In the genomic region with DNA sequence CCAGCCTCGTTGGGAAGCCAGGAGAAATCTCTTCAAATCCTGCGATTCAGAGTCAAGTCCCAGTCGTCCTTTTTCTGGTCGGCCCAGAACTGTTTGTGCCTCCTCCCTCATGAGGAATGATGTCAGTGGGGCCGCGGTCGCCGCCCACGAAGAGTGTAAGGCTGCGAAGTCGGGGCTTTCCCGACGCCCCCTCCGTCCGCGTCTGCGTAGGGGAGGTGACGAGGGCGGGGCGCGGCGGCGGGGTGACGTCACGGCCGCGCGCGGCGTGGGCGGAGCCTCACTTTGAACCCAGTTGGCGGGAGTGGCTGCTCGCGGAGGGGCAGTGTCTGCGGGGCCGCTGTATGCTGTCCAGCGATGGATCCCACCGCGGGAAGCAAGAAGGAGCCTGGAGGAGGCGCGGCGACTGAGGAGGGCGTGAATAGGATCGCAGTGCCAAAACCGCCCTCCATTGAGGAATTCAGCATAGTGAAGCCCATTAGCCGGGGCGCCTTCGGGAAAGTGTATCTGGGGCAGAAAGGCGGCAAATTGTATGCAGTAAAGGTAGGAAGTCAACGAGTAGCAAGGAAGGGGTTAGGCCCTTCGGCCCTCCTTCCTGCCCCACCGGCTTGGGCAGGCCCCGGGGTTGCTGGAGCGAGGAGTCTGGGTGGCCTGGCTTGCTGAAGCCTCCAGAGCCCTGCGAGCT, we compare ENCODE assay signal across 9 cellular contexts. TPM values are rescaled to one million over a fixed set of nuclear protein-coding genes. Genes with fewer than 3 reads are reported as not detected.
DNase-seq lines count a peak whose midpoint lies in the region; ATAC-seq, FAIRE-seq and TF ChIP-seq lines count a peak whose summit lies in the region.
"Had no signal": no experiment of that assay in that cellular context is flagged by ENCODE, and none has a peak within 500 bp of the region (broad histone marks: within the 10 kb centered on the region; RNA-seq: fewer than 3 reads in every experiment).

A gene (plus strand): TSS at position 280 of the 682 bp plus-strand sequence. CDS start 75 bp downstream, at position 355.

- H3K9me3 ChIP-seq in kidney (ENCODE audit: control insufficient read depth in 1 of 2, low read length in 2 of 2): no peaks in the 10 kb centered on the region

- H3K4me1 ChIP-seq in kidney (ENCODE audit: control insufficient read depth in 1 of 2, insufficient read depth in 1 of 2, low read depth in 1 of 2, low read length in 2 of 2): peaks cover 6 to 11% of the 10 kb centered on the region in 2 donors

- peak; percentile 80 for ATAC-seq in GM18907 (IDR thresholded peaks at IDR 0.05; ENCODE audit: unreplicated experiment)
- ATAC-seq in HG03139 (IDR thresholded peaks at IDR 0.05; ENCODE audit: unreplicated experiment): peak; percentile 72

- no peak for FAIRE-seq in kidney (lab: Jason Lieb, UNC)
- FAIRE-seq: islet of Langerhans had no signal

- H3K4me3 ChIP-seq in kidney (ENCODE audit: low read length in 2 of 2): peak within 1 kb of the TSS; percentile 90 to 99

- intact Hi-C loops in kidney (cut with DNase I): no loop called here

- DNase-seq in AG09319 (ENCODE audit: extremely low read depth, low read depth): peak; percentile 89
- DNase-seq in NCI-H345 (lab: John Stamatoyannopoulos, UW): peak; percentile 82
- peak; percentile 82 to 91 for DNase-seq in activated CD4-positive, alpha-beta T cell treated with anti-CD3 and anti-CD28 coated beads for 24 hours (ENCODE audit: low read depth in 2 of 2)
- DNase-seq in cerebellum (ENCODE audit: low spot score): peak; percentile 95
- DNase-seq in kidney: peak; percentile 98
- DNase-seq in stimulated activated CD4-positive, alpha-beta T cell treated with anti-CD3 and anti-CD28 coated beads, Interleukin-15, amount 100 ng/mL, for 1 hour (ENCODE audit: low read depth in 1 of 2, low spot score in 1 of 2): peak; percentile 88 to 91

- H3K9ac ChIP-seq in kidney (ENCODE audit: low read length in 2 of 2): peak within 1 kb of the TSS; percentile 100

- TF ChIP-seq CTCF in AG09319 (IDR thresholded peaks at IDR 0.05; ENCODE audit: low read depth, low read length): no peak
- no peak for TF ChIP-seq CTCF in kidney (IDR thresholded peaks at IDR 0.05; ENCODE audit: borderline replicate concordance, extremely low read depth, insufficient read depth)

- no peaks in the 10 kb centered on the region for H3K36me3 ChIP-seq in kidney (ENCODE audit: control insufficient read depth in 1 of 2, insufficient read depth in 2 of 2, low read length in 2 of 2)

- H3K27ac ChIP-seq in kidney (ENCODE audit: low read depth in 2 of 2, low read length in 2 of 2): peak within 1 kb of the TSS; percentile 100

RNA-seq across cellular contexts. Expression of the gene that starts here (rescaled TPM):
- total RNA-seq in cerebellum (14.0 TPM), kidney (10.3 TPM)
- 2.6 TPM for polyA plus RNA-seq in kidney (ENCODE audit: insufficient read depth, low read depth, low replicate concordance)

Comparison
In these comparisons a context has a peak if more than half of its experiments do, and no peak if none do; other contexts are left out.
1. Peak in every context shown above with its lines: DNase-seq, ATAC-seq, H3K4me3 ChIP-seq and H3K27ac ChIP-seq.